In genomic region chrX:14362731-14363130, GRCh38 we compare ENCODE assay signal across 17 cellular contexts.
DNase-seq lines count a peak whose midpoint lies in the region; TF ChIP-seq lines count a peak whose summit lies in the region.
"Had no signal": no experiment of that assay in that cellular context is flagged by ENCODE, and none has a peak within 500 bp of the region (broad histone marks: within the 10 kb centered on the region; RNA-seq: fewer than 3 reads in every experiment).

No MANE protein-coding gene starts in this region.

- H3K4me1 Mint-ChIP-seq in chondrocyte (ENCODE audit: low read depth): peaks cover 4% of the 10 kb centered on the region
- H3K4me1 Mint-ChIP-seq: CD8-positive, alpha-beta memory T cell had no signal

- in situ Hi-C loops in SK-MEL-5 (cut with HindIII; ENCODE audit: low pct_unique_long_range_greater_than_20kb, low sequenced_read_pairs): no loop called here

- TF ChIP-seq CTCF in fibroblast of lung (conservative IDR thresholded peaks at IDR 0.05 in 1 of 2, IDR thresholded peaks at IDR 0.05 in 1 of 2; ENCODE audit: low read depth in 1 of 2, low read length in 2 of 2) (no peak), retinal pigment epithelial cell (conservative IDR thresholded peaks at IDR 0.05; ENCODE audit: low read depth, low read length) (no peak), chondrocyte (IDR thresholded peaks at IDR 0.05) (no peak), uterus (IDR thresholded peaks at IDR 0.05) (no peak)

- H3K27me3 Mint-ChIP-seq in chondrocyte (ENCODE audit: low read depth): no peaks in the 10 kb centered on the region

- H3K4me1 ChIP-seq in fibroblast of lung (ENCODE audit: control insufficient read depth, extremely low read depth, insufficient read depth, low read length) (no peaks in the 10 kb centered on the region), uterus (no peaks in the 10 kb centered on the region)
- H3K4me1 ChIP-seq: BLaER1, HAP-1 had no signal

- H3K27me3 ChIP-seq in fibroblast of lung (ENCODE audit: control insufficient read depth, insufficient read depth, low read length) (no peaks in the 10 kb centered on the region), uterus (no peaks in the 10 kb centered on the region)

- H4K20me1 ChIP-seq in fibroblast of lung (ENCODE audit: control insufficient read depth, extremely low read depth, insufficient read depth, low read length): no peaks in the 10 kb centered on the region
- H4K20me1 ChIP-seq: BLaER1 had no signal

- H2AFZ ChIP-seq in fibroblast of lung (ENCODE audit: low read length): no peak overlapping the region

- no peak overlapping the region for H3K4me2 ChIP-seq in fibroblast of lung (ENCODE audit: extremely low read depth, insufficient read depth, low read length)
- H3K4me2 ChIP-seq: BLaER1 had no signal

- H3K9me3 ChIP-seq in fibroblast of lung (ENCODE audit: control insufficient read depth, insufficient read depth, low read depth, low read length): no peaks in the 10 kb centered on the region
- H3K9me3 ChIP-seq in uterus: no peaks in the 10 kb centered on the region
- H3K9me3 ChIP-seq: BLaER1, HAP-1 had no signal

- H3K4me3 ChIP-seq in fibroblast of lung (replicated peaks in 1 of 4; ENCODE audit: control extremely low read depth in 1 of 4, insufficient read depth in 1 of 4, low read depth in 3 of 4, low read length in 4 of 4) (no peak overlapping the region), retinal pigment epithelial cell (ENCODE audit: low read length) (no peak overlapping the region), uterus (no peak overlapping the region)
- H3K4me3 ChIP-seq: BLaER1, HAP-1 had no signal

- DNase-seq in EL (peak; percentile 16), SK-MEL-5 (ENCODE audit: low read depth, low spot score) (peak; percentile 7), fibroblast of lung (ENCODE audit: low read depth in 2 of 2) (peak; percentile 4 to 44), retinal pigment epithelial cell (ENCODE audit: low read depth) (peak; percentile 62), retina (no peak), chondrocyte (ENCODE audit: low spot score) (no peak), NCI-H1105 treated with DMSO at 0.1 percent for 48 hours (lab: John Stamatoyannopoulos, UW) (no peak), uterus (no peak)
- DNase-seq: ACHN; CD8-positive, alpha-beta memory T cell; DMS 273 treated with DMSO at 0.1 percent for 48 hours; NCI-H1436 treated with DMSO at 0.1 percent for 48 hours; NCI-H2081 treated with DMSO at 0.1 percent for 48 hours; NCI-H446 treated with DMSO at 0.1 percent for 48 hours; NCI-H748 treated with DMSO at 0.1 percent for 48 hours had no signal

- peaks cover 21% of the 10 kb centered on the region for H3K9me3 Mint-ChIP-seq in chondrocyte (ENCODE audit: low read depth)

- H3K4me3 Mint-ChIP-seq in chondrocyte (ENCODE audit: unreplicated experiment): no peak overlapping the region
- H3K4me3 Mint-ChIP-seq: CD8-positive, alpha-beta memory T cell had no signal

- no peaks in the 10 kb centered on the region for H3K79me2 ChIP-seq in fibroblast of lung (ENCODE audit: control insufficient read depth, insufficient read depth, low read length)

- no peak for TF ChIP-seq POLR2A in uterus (IDR thresholded peaks at IDR 0.05)

- no peaks in the 10 kb centered on the region for H3K36me3 Mint-ChIP-seq in chondrocyte (ENCODE audit: low read depth)
- H3K36me3 Mint-ChIP-seq: CD8-positive, alpha-beta memory T cell had no signal

- H3K27ac ChIP-seq in fibroblast of lung (ENCODE audit: insufficient read depth, low read length): no peak overlapping the region
- peak overlapping the region in 1 of 2 donors; percentile 40 for H3K27ac ChIP-seq in uterus
- H3K27ac ChIP-seq: BLaER1 had no signal

- no peak overlapping the region for H3K9ac ChIP-seq in fibroblast of lung (ENCODE audit: insufficient read depth, low read length)
- H3K9ac ChIP-seq: BLaER1 had no signal

- intact Hi-C loops in uterus (cut with DNase I; ENCODE audit: low total_unique reads): no loop called here

- H3K36me3 ChIP-seq in fibroblast of lung (ENCODE audit: control insufficient read depth, insufficient read depth, low read length) (no peaks in the 10 kb centered on the region), uterus (no peaks in the 10 kb centered on the region)
- H3K36me3 ChIP-seq: BLaER1, HAP-1 had no signal

- H3K27ac Mint-ChIP-seq in chondrocyte (ENCODE audit: unreplicated experiment): no peak overlapping the region
- H3K27ac Mint-ChIP-seq: CD8-positive, alpha-beta memory T cell had no signal

Comparison
In these comparisons a context has a peak if more than half of its experiments do, and no peak if none do; other contexts are left out.
1. DNase-seq: peak in EL (single experiment), SK-MEL-5 (single experiment), fibroblast of lung (2 of 2) and retinal pigment epithelial cell (single experiment); none in retina (single experiment), chondrocyte (single experiment), NCI-H1105 treated with DMSO at 0.1 percent for 48 hours (single experiment) and uterus (0 of 2).